ENCODE assay signal across 19 cellular contexts in genomic region chr6:88535296-88535695, GRCh38.
"Had no signal": no experiment of that assay in that cellular context is flagged by ENCODE, and none has a peak within 500 bp of the region (broad histone marks: within the 10 kb centered on the region; RNA-seq: fewer than 3 reads in every experiment).

No MANE protein-coding gene starts in this region.

- H3K4me3 Mint-ChIP-seq: activated CD4-positive, alpha-beta T cell treated with anti-CD3 and anti-CD28 coated beads, Interleukin-2, amount 10 ng/mL, durations not matched to agents 24 days and 14 days; activated naive CD4-positive, alpha-beta T cell treated with anti-CD3 and anti-CD28 coated beads, Interleukin-2, amount 10 ng/mL, durations not matched to agents 7 days and 5 days; nephron progenitor cell; WTC11 had no signal

- H3K27me3 ChIP-seq: gastrocnemius medialis, suprapubic skin, upper lobe of left lung had no signal

- H3K9me3 ChIP-seq: gastrocnemius medialis, heart right ventricle, left ventricle myocardium inferior, suprapubic skin, upper lobe of left lung had no signal

- H3K27ac ChIP-seq: coronary artery, epithelial cell of prostate, gastrocnemius medialis, heart right ventricle, left ventricle myocardium inferior, suprapubic skin, upper lobe of left lung had no signal

- H3K4me1 Mint-ChIP-seq: activated CD4-positive, alpha-beta T cell treated with anti-CD3 and anti-CD28 coated beads, Interleukin-2, amount 10 ng/mL, durations not matched to agents 24 days and 14 days; activated naive CD4-positive, alpha-beta T cell treated with anti-CD3 and anti-CD28 coated beads, Interleukin-2, amount 10 ng/mL, durations not matched to agents 7 days and 5 days had no signal

- H3K36me3 ChIP-seq: gastrocnemius medialis, heart right ventricle, left ventricle myocardium inferior, suprapubic skin, upper lobe of left lung had no signal

- FAIRE-seq: kidney had no signal

- DNase-seq: activated CD4-positive, alpha-beta T cell treated with anti-CD3 and anti-CD28 coated beads, Interleukin-2, amount 10 ng/mL, durations not matched to agents 24 days and 14 days; activated naive CD4-positive, alpha-beta T cell treated with anti-CD3 and anti-CD28 coated beads, Interleukin-2, amount 10 ng/mL, durations not matched to agents 7 days and 5 days; caudate nucleus; effector memory CD4-positive, alpha-beta T cell; gastrocnemius medialis; kidney; left ventricle myocardium inferior; mesenchymal stem cell; nephron progenitor cell; stimulated activated CD4-positive, alpha-beta T cell treated with anti-CD3 and anti-CD28 coated beads, Interleukin-2, amount 100 ng/mL, for 48 hours; stimulated activated naive CD8-positive, alpha-beta T cell treated with anti-CD3 and anti-CD28 coated beads, Interleukin-15, Interleukin-2, amounts not matched to agents 100 U/mL and 50 U/mL, for 24 hours; T-helper 9 cell; upper lobe of left lung had no signal

- H3K27ac Mint-ChIP-seq: activated CD4-positive, alpha-beta T cell treated with anti-CD3 and anti-CD28 coated beads, Interleukin-2, amount 10 ng/mL, durations not matched to agents 24 days and 14 days; activated naive CD4-positive, alpha-beta T cell treated with anti-CD3 and anti-CD28 coated beads, Interleukin-2, amount 10 ng/mL, durations not matched to agents 7 days and 5 days; activated T-helper 2 cell treated with anti-CD3 and anti-CD28 coated beads, Interferon-gamma antibody, Interleukin-2, Interleukin-4, amounts not matched to agents 10 μg/mL and 5 μg/mL and 100 μg/mL, durations not matched to agents 14 hours and 24 hours and 36 hours; nephron progenitor cell; WTC11 had no signal

- H3K9me3 Mint-ChIP-seq: activated CD4-positive, alpha-beta T cell treated with anti-CD3 and anti-CD28 coated beads, Interleukin-2, amount 10 ng/mL, durations not matched to agents 24 days and 14 days; activated naive CD4-positive, alpha-beta T cell treated with anti-CD3 and anti-CD28 coated beads, Interleukin-2, amount 10 ng/mL, durations not matched to agents 7 days and 5 days; activated T-helper 2 cell treated with anti-CD3 and anti-CD28 coated beads, Interferon-gamma antibody, Interleukin-2, Interleukin-4, amounts not matched to agents 10 μg/mL and 5 μg/mL and 100 μg/mL, durations not matched to agents 14 hours and 24 hours and 36 hours; nephron progenitor cell had no signal

- H3K4me1 ChIP-seq: gastrocnemius medialis, heart right ventricle, left ventricle myocardium inferior, suprapubic skin, upper lobe of left lung had no signal

- ATAC-seq: gastrocnemius medialis; stimulated activated naive CD8-positive, alpha-beta T cell treated with anti-CD3 and anti-CD28 coated beads, Interleukin-15, Interleukin-2, amounts not matched to agents 100 U/mL and 50 U/mL, for 24 hours; WTC11 had no signal

- H3K36me3 Mint-ChIP-seq: activated naive CD4-positive, alpha-beta T cell treated with anti-CD3 and anti-CD28 coated beads, Interleukin-2, amount 10 ng/mL, durations not matched to agents 7 days and 5 days; WTC11 had no signal

- H3K4me3 ChIP-seq: coronary artery, gastrocnemius medialis, heart right ventricle, left ventricle myocardium inferior, suprapubic skin, upper lobe of left lung had no signal
